In genomic region chr14:65012353-65012752, GRCh38 we compare ENCODE assay signal across 13 cellular contexts. TPM values are rescaled to one million over a fixed set of nuclear protein-coding genes. Genes with fewer than 3 reads are reported as not detected.
DNase-seq lines count a peak whose midpoint lies in the region; ATAC-seq and TF ChIP-seq lines count a peak whose summit lies in the region.
"Had no signal": no experiment of that assay in that cellular context is flagged by ENCODE, and none has a peak within 500 bp of the region (broad histone marks: within the 10 kb centered on the region; RNA-seq: fewer than 3 reads in every experiment).

No MANE protein-coding gene starts in this region.

- ATAC-seq in heart left ventricle (no peak), T-helper 17 cell (no peak), left colon (no peak)

- H3K4me3 ChIP-seq in cardiac muscle cell (no peak overlapping the region), heart left ventricle (no peak overlapping the region)
- H3K4me3 ChIP-seq: BLaER1 treated with 17β-estradiol and CSF1 and Interleukin-3, amounts not matched to agents 10 nM and 100 nM had no signal

- H3K27ac ChIP-seq in cardiac muscle cell (peak overlapping the region; percentile 5), heart left ventricle (no peak overlapping the region)

- H3K4me3 Mint-ChIP-seq in T-helper 17 cell, result no peak overlapping the region
- H3K4me3 Mint-ChIP-seq: CD4-positive, CD25-positive, alpha-beta regulatory T cell had no signal

- H3K36me3 Mint-ChIP-seq in T-helper 17 cell (ENCODE audit: low read depth), result peaks cover 23% of the 10 kb centered on the region

- no peaks in the 10 kb centered on the region for H3K9me3 ChIP-seq in cardiac muscle cell (ENCODE audit: low read depth)
- no peaks in the 10 kb centered on the region for H3K9me3 ChIP-seq in heart left ventricle
- H3K9me3 ChIP-seq in T-helper 17 cell (ENCODE audit: control insufficient read depth, low read length, poor library complexity, severe bottlenecking), result no peaks in the 10 kb centered on the region
- H3K9me3 ChIP-seq: BLaER1 treated with 17β-estradiol and CSF1 and Interleukin-3, amounts not matched to agents 10 nM and 100 nM had no signal

- TF ChIP-seq POLR2A in heart left ventricle (IDR thresholded peaks at IDR 0.05) (no peak), erythroblast (IDR thresholded peaks at IDR 0.05; ENCODE audit: low read length) (no peak)

- no peak for TF ChIP-seq CTCF in cardiac muscle cell (IDR thresholded peaks at IDR 0.05; ENCODE audit: low read depth, low read length)
- TF ChIP-seq CTCF in heart left ventricle (IDR thresholded peaks at IDR 0.05), result no peak

- H3K4me1 ChIP-seq in cardiac muscle cell (ENCODE audit: low read depth), result no peaks in the 10 kb centered on the region
- H3K4me1 ChIP-seq in heart left ventricle, result no peaks in the 10 kb centered on the region

- H3K4me1 Mint-ChIP-seq in T-helper 17 cell, result peaks cover 11% of the 10 kb centered on the region

- 68 to 81% (median 74%) methylated on average over 4 of the region's 4 CpGs for WGBS in heart left ventricle, 4 donors

- intact Hi-C loops in heart left ventricle (cut with DNase I), result no loop called here
- intact Hi-C loops in left colon (cut with DNase I, micrococcal nuclease), result no loop called here

- no peaks in the 10 kb centered on the region for H3K27me3 Mint-ChIP-seq in T-helper 17 cell
- H3K27me3 Mint-ChIP-seq: CD4-positive, CD25-positive, alpha-beta regulatory T cell had no signal

- H3K27ac Mint-ChIP-seq in T-helper 17 cell, result no peak overlapping the region

- H3K36me3 ChIP-seq in cardiac muscle cell (peaks cover 22% of the 10 kb centered on the region), heart left ventricle (peaks cover 0 to 68% (median 46%) of the 10 kb centered on the region in 9 donors)

- H3K27me3 ChIP-seq in cardiac muscle cell (no peaks in the 10 kb centered on the region), heart left ventricle (no peaks in the 10 kb centered on the region)
- H3K27me3 ChIP-seq: BLaER1 treated with 17β-estradiol and CSF1 and Interleukin-3, amounts not matched to agents 10 nM and 100 nM had no signal

- DNase-seq in cardiac muscle cell (ENCODE audit: low read depth in 1 of 2, low spot score in 1 of 2) (no peak), heart left ventricle (no peak), erythroblast (lab: John Stamatoyannopoulos, UW) (peak; percentile 18 to 19), pons (ENCODE audit: low spot score) (peak; percentile 57), T-helper 17 cell (no peak), left colon (no peak), D341Med (ENCODE audit: low spot score) (no peak)
- DNase-seq: 8988T; ACHN; CD4-positive, CD25-positive, alpha-beta regulatory T cell; DMS 273 treated with DMSO at 0.1 percent for 48 hours; HCEC 1CT had no signal

RNA-seq across cellular contexts. Expression of gene FNTB, which starts 25.7 kb away (rescaled TPM):
- total RNA-seq in cardiac muscle cell, result 34.9 and 36.1 TPM in 2 replicates
- polyA plus RNA-seq in cardiac muscle cell, result 42.0 and 43.4 TPM in 2 replicates
- total RNA-seq in heart left ventricle, result 10 to 100 TPM; 13.0 to 20.8 (median 16.7) TPM
- 10 to 100 TPM; 10.5 to 22.5 TPM for polyA plus RNA-seq in heart left ventricle
- 10 to 100 TPM; 14.2 to 22.5 TPM for total RNA-seq in T-helper 17 cell
- 10 to 100 TPM; 11.0 to 14.2 TPM for total RNA-seq in left colon

RNA-seq across cellular contexts. Expression of gene RAB15, which starts 40.2 kb away (rescaled TPM):
- total RNA-seq in cardiac muscle cell (8.8 and 11.9 TPM in 2 replicates), heart left ventricle (10 to 100 TPM; 15.2 to 70.4 (median 22.5) TPM), T-helper 17 cell (1 to 10 TPM; 4.8 to 5.8 TPM), left colon (10 to 100 TPM; 25.9 to 40.3 TPM)
- polyA plus RNA-seq in cardiac muscle cell (10.0 and 13.8 TPM in 2 replicates), heart left ventricle (10 to 100 TPM; 12.0 to 53.6 TPM)

Comparison
In these comparisons a context has a peak if more than half of its experiments do, and no peak if none do; other contexts are left out.
1. DNase-seq: peak in erythroblast (2 of 2) and pons (single experiment); none in cardiac muscle cell (0 of 2), heart left ventricle (0 of 5), T-helper 17 cell (0 of 3), left colon (0 of 2) and D341Med (single experiment).